21 cellular contexts compared by ENCODE assay signal in genomic region chr1:6185151-6185550, GRCh38. TPM values are rescaled to one million over a fixed set of nuclear protein-coding genes. Genes with fewer than 3 reads are reported as not detected.
DNase-seq lines count a peak whose midpoint lies in the region; ATAC-seq, FAIRE-seq and TF ChIP-seq lines count a peak whose summit lies in the region.
"Had no signal": no experiment of that assay in that cellular context is flagged by ENCODE, and none has a peak within 500 bp of the region (broad histone marks: within the 10 kb centered on the region; RNA-seq: fewer than 3 reads in every experiment).

No MANE protein-coding gene starts in this region.

- H3K4me1 ChIP-seq in IMR-90 (ENCODE audit: control insufficient read depth, insufficient read depth, low read length) = peaks cover 14% of the 10 kb centered on the region
- H3K4me1 ChIP-seq: gastrocnemius medialis had no signal

- no peak overlapping the region for H2AK9ac ChIP-seq in IMR-90 (replicated peaks; ENCODE audit: low read depth, low read length, poor library complexity)

- H2BK15ac ChIP-seq in IMR-90 (ENCODE audit: low read depth, low read length) = no peak overlapping the region

- in situ Hi-C loops in IMR-90 (cut with MboI; ENCODE audit: low sequenced_read_pairs) = no loop called here
- in situ Hi-C loops in GM13977 (cut with MboI; ENCODE audit: low pct_unique_long_range_greater_than_20kb, low sequenced_read_pairs, unreplicated experiment) = no loop called here

- POLR2A ChIA-PET in BJ (lab: Charles Lee) = no interaction called here
- POLR2A ChIA-PET in IMR-90 (lab: Charles Lee; ENCODE audit: unreplicated experiment) = no interaction called here

- 64% methylated on average over 2 of the region's 3 CpGs; no CpG with 5 or more reads in 1 of the 2 experiments for whole genome bisulfite sequencing in IMR-90 (ENCODE audit: extremely low coverage in 2 of 2, insufficient read length in 1 of 2), 2 experiments

- H4K20me1 ChIP-seq in IMR-90 (ENCODE audit: insufficient read depth, low read length) = peaks cover 60% of the 10 kb centered on the region

- H2BK120ac ChIP-seq in IMR-90 (ENCODE audit: low read depth, low read length) = no peak overlapping the region

- H3K4me3 ChIP-seq in BJ (ENCODE audit: low read depth, low read length) (no peak overlapping the region), IMR-90 (ENCODE audit: insufficient read depth, low read depth, low read length) (no peak overlapping the region), choroid plexus epithelial cell (ENCODE audit: low read depth, low read length) (no peak overlapping the region)
- H3K4me3 ChIP-seq: gastrocnemius medialis had no signal

- TF ChIP-seq RAD21 in IMR-90 (IDR thresholded peaks at IDR 0.05; ENCODE audit: low read length) = no peak

- peaks cover 17 to 36% of the 10 kb centered on the region in 2 experiments for H3K79me1 ChIP-seq in IMR-90 (ENCODE audit: low read depth in 1 of 2, low read length in 2 of 2)

- TF ChIP-seq CTCF in BJ (IDR thresholded peaks at IDR 0.05; ENCODE audit: insufficient read depth, low read depth, low read length) (no peak), IMR-90 (conservative IDR thresholded peaks at IDR 0.05; ENCODE audit: low read depth, low read length) (no peak), choroid plexus epithelial cell (conservative IDR thresholded peaks at IDR 0.05; ENCODE audit: low read depth, low read length) (no peak), GM13977 (IDR thresholded peaks at IDR 0.05; ENCODE audit: extremely low read depth, insufficient read depth, missing control alignments) (no peak)

- intact Hi-C loops in IMR-90 (cut with micrococcal nuclease) = loop anchor here (1.0 kb wide), 1 partner anchor 132 kb away; no protein-coding TSS in a partner anchor

- H3K9me3 ChIP-seq in IMR-90 (ENCODE audit: control insufficient read depth, insufficient read depth, low read length) (no peaks in the 10 kb centered on the region), T-helper 17 cell (ENCODE audit: control insufficient read depth, low read length, poor library complexity, severe bottlenecking) (no peaks in the 10 kb centered on the region)
- H3K9me3 ChIP-seq: gastrocnemius medialis had no signal

- H3K36me3 ChIP-seq in BJ (ENCODE audit: control insufficient read depth, insufficient read depth, low read length) = peaks cover 1% of the 10 kb centered on the region; the same call in 1 of the 2 replicates
- peaks cover 32% of the 10 kb centered on the region for H3K36me3 ChIP-seq in IMR-90 (ENCODE audit: control insufficient read depth, insufficient read depth, low read length)

- H3K27ac ChIP-seq in IMR-90 (ENCODE audit: insufficient read depth, low read length) = no peak overlapping the region
- H3K27ac ChIP-seq: C4-2B, gastrocnemius medialis, VCaP had no signal

- no peaks in the 10 kb centered on the region for H3K9me3 Mint-ChIP-seq in activated naive CD4-positive, alpha-beta T cell treated with anti-CD3 and anti-CD28 coated beads, Interleukin-2, amount 50 U/mL, for 72 hours
- H3K9me3 Mint-ChIP-seq: activated T-helper 2 cell treated with anti-CD3 and anti-CD28 coated beads, Interferon-gamma antibody, Interleukin-2, Interleukin-4, amounts not matched to agents 10 μg/mL and 5 μg/mL and 100 μg/mL, durations not matched to agents 14 hours and 24 hours and 36 hours; brain; memory B cell had no signal

- H3K27ac Mint-ChIP-seq in activated naive CD4-positive, alpha-beta T cell treated with anti-CD3 and anti-CD28 coated beads, Interleukin-2, amount 50 U/mL, for 72 hours = no peak overlapping the region
- H3K27ac Mint-ChIP-seq in T-helper 17 cell = no peak overlapping the region
- H3K27ac Mint-ChIP-seq: activated T-helper 2 cell treated with anti-CD3 and anti-CD28 coated beads, Interferon-gamma antibody, Interleukin-2, Interleukin-4, amounts not matched to agents 10 μg/mL and 5 μg/mL and 100 μg/mL, durations not matched to agents 14 hours and 24 hours and 36 hours; memory B cell had no signal

- BruUV-seq in IMR-90 (replicated peaks; lab: Mats Ljungman, UMichigan) = no TSS peak

- H4K5ac ChIP-seq in IMR-90 (ENCODE audit: low read depth, low read length) = no peak overlapping the region

- H2AFZ ChIP-seq in IMR-90 (replicated peaks; ENCODE audit: low read length, poor library complexity) = no peak overlapping the region

- no peak overlapping the region for H3K14ac ChIP-seq in IMR-90 (replicated peaks; ENCODE audit: low read depth, low read length)

- no peak overlapping the region for H3K9ac ChIP-seq in IMR-90 (ENCODE audit: low read depth, low read length)

- DNase-seq in BJ (ENCODE audit: low read depth) (peak; percentile 63), IMR-90 (peak; percentile 82), choroid plexus epithelial cell (ENCODE audit: low read depth) (peak; percentile 86), kidney tubule cell (ENCODE audit: low spot score) (peak; percentile 81), HTR-8/SVneo (ENCODE audit: insufficient read length, low spot score) (no peak), GM13977 (ENCODE audit: low spot score) (no peak), T-helper 17 cell (no peak)
- DNase-seq in activated naive CD4-positive, alpha-beta T cell treated with anti-CD3 and anti-CD28 coated beads, Interleukin-2, amount 50 U/mL, for 72 hours (ENCODE audit: low spot score in 2 of 2) = no peak
- DNase-seq: activated CD8-positive, alpha-beta memory T cell treated with anti-CD3 and anti-CD28 coated beads for 24 hours; gastrocnemius medialis; NCI-H2081 treated with DMSO at 0.1 percent for 48 hours; substantia nigra had no signal

- no peak overlapping the region for H3K56ac ChIP-seq in IMR-90 (ENCODE audit: extremely low read depth, insufficient read depth, low read length)

- no peak overlapping the region for H3K4ac ChIP-seq in IMR-90 (ENCODE audit: low read depth, low read length)

- dilution Hi-C loops in IMR-90 (cut with HindIII; ENCODE audit: low sequenced_read_pairs, unreplicated experiment) = no loop called here

- TF ChIP-seq POLR2A in IMR-90 (IDR thresholded peaks at IDR 0.05; ENCODE audit: low read depth, low read length) = no peak

- H2BK5ac ChIP-seq in IMR-90 (ENCODE audit: low read depth, low read length, poor library complexity, severe bottlenecking) = no peak overlapping the region

- FAIRE-seq in HTR-8/SVneo (lab: Jason Lieb, UNC) = no peak
- FAIRE-seq: H54, HepG2, RCC 7860 had no signal

- H3K9me1 ChIP-seq in IMR-90 (ENCODE audit: insufficient read depth, low read length) = peaks cover 15% of the 10 kb centered on the region

- H3K4me1 Mint-ChIP-seq in T-helper 17 cell = peaks cover 20% of the 10 kb centered on the region

- peaks cover 16% of the 10 kb centered on the region for H3K27me3 Mint-ChIP-seq in T-helper 17 cell

- ATAC-seq in IMR-90 (ENCODE audit: low read depth) = peak; percentile 40
- no peak for ATAC-seq in activated naive CD4-positive, alpha-beta T cell treated with anti-CD3 and anti-CD28 coated beads, Interleukin-2, amount 50 U/mL, for 72 hours
- ATAC-seq in T-helper 17 cell = no peak
- ATAC-seq: gastrocnemius medialis, HepG2 had no signal

- no peak overlapping the region for H3K18ac ChIP-seq in IMR-90 (ENCODE audit: low read depth, low read length)

- no peak overlapping the region for H2BK20ac ChIP-seq in IMR-90 (ENCODE audit: low read depth, low read length)

- H3K27me3 ChIP-seq in BJ (ENCODE audit: control insufficient read depth, insufficient read depth, low read length) (peaks cover 3% of the 10 kb centered on the region; the same call in 1 of the 2 replicates), IMR-90 (ENCODE audit: control insufficient read depth, insufficient read depth, low read length) (peaks cover 11% of the 10 kb centered on the region; the same call in 1 of the 2 replicates)

- H3K23ac ChIP-seq in IMR-90 (ENCODE audit: low read depth, low read length) = no peak overlapping the region

- 0 out of 2 replicates have a peak overlapping the region, but pooled peaks have one; percentile 17 for H3K4me2 ChIP-seq in IMR-90 (ENCODE audit: low read depth, low read length)

- no peak overlapping the region for H4K91ac ChIP-seq in IMR-90 (ENCODE audit: insufficient read depth, low read depth, low read length)

- H2AK5ac ChIP-seq in IMR-90 (ENCODE audit: low read depth, low read length) = no peak overlapping the region

- CTCF ChIA-PET in BJ (lab: Yijun Ruan, JAX) (interaction anchor here (0.8 to 1.4 kb wide), 12 partner anchors 8 to 161 kb away, joined by 3 to 17 read pairs (median 4); partner anchors contain the start of gene RNF207), IMR-90 (lab: Yijun Ruan, JAX) (interaction anchor here (0.9 kb wide), 1 partner anchor 13 kb away, joined by 5 read pairs; no protein-coding TSS in a partner anchor)

- no peak overlapping the region for H4K8ac ChIP-seq in IMR-90 (ENCODE audit: low read depth in 2 of 2, low read length in 2 of 2)

- peaks cover 14 to 24% of the 10 kb centered on the region in 2 donors for H3K36me3 Mint-ChIP-seq in activated naive CD4-positive, alpha-beta T cell treated with anti-CD3 and anti-CD28 coated beads, Interleukin-2, amount 50 U/mL, for 72 hours
- H3K36me3 Mint-ChIP-seq in T-helper 17 cell (ENCODE audit: low read depth) = peaks cover 5% of the 10 kb centered on the region

- no peak overlapping the region for H3K4me3 Mint-ChIP-seq in T-helper 17 cell
- H3K4me3 Mint-ChIP-seq: memory B cell had no signal

RNA-seq across cellular contexts. Expression of gene CHD5, which starts 5.0 kb away (rescaled TPM):
- 0.01 and 0.04 TPM in 2 replicates for polyA plus RNA-seq in BJ (2011; rRNA removed)
- polyA minus RNA-seq in BJ (2011; rRNA and poly(A)+ RNA removed) = 0.09 TPM in 1 of 2 replicates, not detected in the other
- under 0.01 TPM in 1 of 2 replicates, not detected in the other for total RNA-seq in IMR-90 (2012; rRNA removed)
- polyA plus RNA-seq in IMR-90 (2012; rRNA removed) = 0.06 and 0.09 TPM in 2 replicates
- 0.02 TPM in 1 of 2 replicates, not detected in the other for polyA plus RNA-seq in IMR-90 (2012; cell fraction: cytosol; rRNA removed)
- polyA plus RNA-seq in IMR-90 (2012; cell fraction: nucleus; rRNA removed; ENCODE audit: low replicate concordance) = 0.37 and 0.48 TPM in 2 replicates
- total RNA-seq in activated naive CD4-positive, alpha-beta T cell treated with anti-CD3 and anti-CD28 coated beads, Interleukin-2, amount 50 U/mL, for 72 hours = under 1 TPM; 0.47 to 0.59 TPM
- total RNA-seq in T-helper 17 cell = under 1 TPM; 0.12 to 0.63 TPM

RNA-seq across cellular contexts. Expression of gene RPL22, which starts 14.2 kb away (rescaled TPM):
- polyA plus RNA-seq in BJ (2011; rRNA removed) (76.9 and 216 TPM in 2 replicates), IMR-90 (2012; rRNA removed) (131 and 154 TPM in 2 replicates)
- polyA minus RNA-seq in BJ (2011; rRNA and poly(A)+ RNA removed) = 16.1 and 19.3 TPM in 2 replicates
- total RNA-seq in IMR-90 (2012; rRNA removed) (26.2 and 71.9 TPM in 2 replicates), T-helper 17 cell (100 to 1,000 TPM; 510 to 543 TPM)
- polyA plus RNA-seq in IMR-90 (2012; cell fraction: cytosol; rRNA removed) = 17.4 and 27.5 TPM in 2 replicates
- 9.8 and 38.0 TPM in 2 replicates for polyA plus RNA-seq in IMR-90 (2012; cell fraction: nucleus; rRNA removed; ENCODE audit: low replicate concordance)
- 100 to 1,000 TPM; 514 to 595 TPM for total RNA-seq in activated naive CD4-positive, alpha-beta T cell treated with anti-CD3 and anti-CD28 coated beads, Interleukin-2, amount 50 U/mL, for 72 hours

RNA-seq across cellular contexts. Expression of gene RNF207, which starts 20.8 kb away (rescaled TPM):
- 12.0 and 17.9 TPM in 2 replicates for polyA plus RNA-seq in BJ (2011; rRNA removed)
- polyA minus RNA-seq in BJ (2011; rRNA and poly(A)+ RNA removed) = 8.6 and 14.1 TPM in 2 replicates
- total RNA-seq in IMR-90 (2012; rRNA removed) = 2.7 and 3.9 TPM in 2 replicates
- polyA plus RNA-seq in IMR-90 (2012; rRNA removed) = 17.2 and 42.9 TPM in 2 replicates
- 4.7 and 5.1 TPM in 2 replicates for polyA plus RNA-seq in IMR-90 (2012; cell fraction: cytosol; rRNA removed)
- 181 and 244 TPM in 2 replicates for polyA plus RNA-seq in IMR-90 (2012; cell fraction: nucleus; rRNA removed; ENCODE audit: low replicate concordance)
- 10 to 100 TPM in 1 of 2 donors, 1 to 10 TPM in 1; 1.5 to 20.6 TPM for total RNA-seq in activated naive CD4-positive, alpha-beta T cell treated with anti-CD3 and anti-CD28 coated beads, Interleukin-2, amount 50 U/mL, for 72 hours
- 10 to 100 TPM; 17.7 to 25.9 TPM for total RNA-seq in T-helper 17 cell

RNA-seq across cellular contexts. Expression of gene ICMT, which starts 50.6 kb away (rescaled TPM):
- 86.2 and 91.5 TPM in 2 replicates for polyA plus RNA-seq in BJ (2011; rRNA removed)
- polyA minus RNA-seq in BJ (2011; rRNA and poly(A)+ RNA removed) = 43.6 and 59.2 TPM in 2 replicates
- total RNA-seq in IMR-90 (2012; rRNA removed) = 53.9 and 61.7 TPM in 2 replicates
- 36.4 and 37.2 TPM in 2 replicates for polyA plus RNA-seq in IMR-90 (2012; rRNA removed)
- polyA plus RNA-seq in IMR-90 (2012; cell fraction: cytosol; rRNA removed) = 23.0 and 23.1 TPM in 2 replicates
- 8.0 and 15.4 TPM in 2 replicates for polyA plus RNA-seq in IMR-90 (2012; cell fraction: nucleus; rRNA removed; ENCODE audit: low replicate concordance)
- total RNA-seq in activated naive CD4-positive, alpha-beta T cell treated with anti-CD3 and anti-CD28 coated beads, Interleukin-2, amount 50 U/mL, for 72 hours = 10 to 100 TPM; 31.6 to 34.1 TPM
- total RNA-seq in T-helper 17 cell = 10 to 100 TPM in 1 of 2 donors, 1 to 10 TPM in 1; 9.8 to 10.2 TPM

RNA-seq across cellular contexts. Expression of gene HES3, which starts 58.8 kb away (rescaled TPM):
- polyA plus RNA-seq in BJ (2011; rRNA removed) = not detected in 2 replicates
- not detected in 2 replicates for polyA minus RNA-seq in BJ (2011; rRNA and poly(A)+ RNA removed)
- total RNA-seq in IMR-90 (2012; rRNA removed) = not detected in 2 replicates
- not detected in 2 replicates for polyA plus RNA-seq in IMR-90 (2012; rRNA removed)
- not detected in 2 replicates for polyA plus RNA-seq in IMR-90 (2012; cell fraction: cytosol; rRNA removed)
- polyA plus RNA-seq in IMR-90 (2012; cell fraction: nucleus; rRNA removed; ENCODE audit: low replicate concordance) = not detected in 2 replicates
- total RNA-seq in activated naive CD4-positive, alpha-beta T cell treated with anti-CD3 and anti-CD28 coated beads, Interleukin-2, amount 50 U/mL, for 72 hours = not detected
- total RNA-seq in T-helper 17 cell = not detected
- total RNA-seq: activated T-helper 2 cell treated with anti-CD3 and anti-CD28 coated beads, Interferon-gamma antibody, Interleukin-2, Interleukin-4, amounts not matched to agents 10 μg/mL and 5 μg/mL and 100 μg/mL, durations not matched to agents 14 hours and 24 hours and 36 hours; gastrocnemius medialis; HepG2 had no signal
- polyA plus RNA-seq: HepG2, neural cell had no signal

Comparison
In these comparisons a context has a peak if more than half of its experiments do, and no peak if none do; other contexts are left out.
1. DNase-seq: peak in BJ (single experiment), IMR-90 (single experiment), choroid plexus epithelial cell (single experiment) and kidney tubule cell (single experiment); none in HTR-8/SVneo (single experiment), GM13977 (single experiment), activated naive CD4-positive, alpha-beta T cell treated with anti-CD3 and anti-CD28 coated beads, Interleukin-2, amount 50 U/mL, for 72 hours (0 of 2) and T-helper 17 cell (0 of 3).